Comparison of ENCODE assay signal across 7 cellular contexts in genomic region chr1:66135165-66135564, GRCh38.
"Had no signal": no experiment of that assay in that cellular context is flagged by ENCODE, and none has a peak within 500 bp of the region (broad histone marks: within the 10 kb centered on the region; RNA-seq: fewer than 3 reads in every experiment).

No MANE protein-coding gene starts in this region.

- H3K27ac ChIP-seq: KMS-11 had no signal

- H3K9ac ChIP-seq: KMS-11 had no signal

- H3K4me2 ChIP-seq: KMS-11 had no signal

- H3K4me3 Mint-ChIP-seq: H9 had no signal

- H3K4me1 Mint-ChIP-seq: H9 had no signal

- DNase-seq: GOT3, H9, HCEC 1CT, KBM-7 had no signal

- FAIRE-seq: H54, HTR-8/SVneo had no signal

- H3K27ac Mint-ChIP-seq: H9 had no signal

- H3K9me3 Mint-ChIP-seq: H9 had no signal
